Comparison of ENCODE assay signal across 8 cellular contexts in genomic region chr7:127588019-127588696, GRCh38. TPM values are rescaled to one million over a fixed set of nuclear protein-coding genes. Genes with fewer than 3 reads are reported as not detected.
DNase-seq lines count a peak whose midpoint lies in the region; TF ChIP-seq lines count a peak whose summit lies in the region.

TSS of gene ARF5 (plus strand) at chr7:127588411. CDS start at chr7:127588499, 88 bp downstream.

- 1% methylated on average over 44 to 77 of the region's 77 CpGs for WGBS in ovary, 3 donors
- WGBS in thymus = 1% methylated on average over 77 of the region's 77 CpGs

- CTCF ChIA-PET in HEK293T (lab: Yijun Ruan, JAX) = interaction anchor here (0.7 to 1.3 kb wide), 2 partner anchors 17 to 41 kb away, joined by 3 to 6 read pairs; no protein-coding TSS in a partner anchor

- H3K27ac ChIP-seq in ovary (peak within 1 kb of the TSS; percentile 86 to 87), thymus (ENCODE audit: low read depth) (peak within 1 kb of the TSS; percentile 44)

- H3K9me3 Mint-ChIP-seq in activated naive CD8-positive, alpha-beta T cell (ENCODE audit: low read depth) = no peaks in the 10 kb centered on the region
- H3K9me3 Mint-ChIP-seq in glutamatergic neuron (ENCODE audit: unreplicated experiment) = peaks cover 12% of the 10 kb centered on the region

- peaks cover 12% of the 10 kb centered on the region for H3K4me1 ChIP-seq in ovary (ENCODE audit: insufficient read depth)
- peaks cover 29% of the 10 kb centered on the region for H3K4me1 ChIP-seq in thymus (ENCODE audit: control insufficient read depth, insufficient read depth, low read length)

- peak within 1 kb of the TSS; percentile 89 for H3K27ac Mint-ChIP-seq in activated naive CD8-positive, alpha-beta T cell
- peak within 1 kb of the TSS; percentile 79 for H3K27ac Mint-ChIP-seq in glutamatergic neuron (ENCODE audit: unreplicated experiment)

- H3K36me3 Mint-ChIP-seq in activated naive CD8-positive, alpha-beta T cell = peaks cover 2% of the 10 kb centered on the region
- H3K36me3 Mint-ChIP-seq in glutamatergic neuron (ENCODE audit: unreplicated experiment) = no peaks in the 10 kb centered on the region

- H3K27me3 Mint-ChIP-seq in activated naive CD8-positive, alpha-beta T cell = no peaks in the 10 kb centered on the region
- peaks cover 8% of the 10 kb centered on the region for H3K27me3 Mint-ChIP-seq in glutamatergic neuron (ENCODE audit: unreplicated experiment)

- POLR2A ChIA-PET in HEK293T (lab: Yijun Ruan, JAX) = interaction anchor here (0.6 to 2.1 kb wide), 13 partner anchors 9 to 621 kb away, joined by 3 to 10 read pairs (median 3); no protein-coding TSS in a partner anchor

- H3K4me3 ChIP-seq in GM06990 (replicated peaks; ENCODE audit: low read depth, low read length) (peak within 1 kb of the TSS; percentile 89), ovary (peak within 1 kb of the TSS; percentile 93), thymus (ENCODE audit: low read length) (peak within 1 kb of the TSS; percentile 89)

- TF ChIP-seq CTCF in GM06990 (IDR thresholded peaks at IDR 0.05; ENCODE audit: insufficient read depth, low read length, poor library complexity, severe bottlenecking) (no peak), glutamatergic neuron (IDR thresholded peaks at IDR 0.05; ENCODE audit: partially characterized antibody, unreplicated experiment) (no peak), ovary (IDR thresholded peaks at IDR 0.05) (no peak)

- peaks cover 6% of the 10 kb centered on the region for H3K36me3 ChIP-seq in GM06990 (ENCODE audit: control insufficient read depth, insufficient read depth, low read length)
- H3K36me3 ChIP-seq in ovary = no peaks in the 10 kb centered on the region
- H3K36me3 ChIP-seq in thymus (ENCODE audit: control insufficient read depth, insufficient read depth) = peaks cover 14% of the 10 kb centered on the region

- intact Hi-C loops in ovary (cut with DNase I) = loop anchor here (5.0 to 10.0 kb wide), 4 partner anchors 64 to 196 kb away; partner anchors contain the start of genes SND1 (in 3 of the 4) and ZNF800 (in 2 of the 4)

- H3K27me3 ChIP-seq in GM06990 (replicated peaks; ENCODE audit: control insufficient read depth, insufficient read depth, low read length) = no peaks in the 10 kb centered on the region
- no peaks in the 10 kb centered on the region for H3K27me3 ChIP-seq in ovary
- no peaks in the 10 kb centered on the region for H3K27me3 ChIP-seq in thymus (ENCODE audit: control insufficient read depth, insufficient read depth)

- H3K9me3 ChIP-seq in ovary (no peaks in the 10 kb centered on the region), thymus (ENCODE audit: control insufficient read depth) (no peaks in the 10 kb centered on the region)

- TF ChIP-seq POLR2A in ovary (IDR thresholded peaks at IDR 0.05) = peak; percentile 57

- peak within 1 kb of the TSS; percentile 96 for H3K4me3 Mint-ChIP-seq in activated naive CD8-positive, alpha-beta T cell
- peak within 1 kb of the TSS; percentile 94 for H3K4me3 Mint-ChIP-seq in glutamatergic neuron (ENCODE audit: unreplicated experiment)

- H3K4me1 Mint-ChIP-seq in activated naive CD8-positive, alpha-beta T cell (ENCODE audit: low read depth) = peaks cover 49% of the 10 kb centered on the region
- peaks cover 15% of the 10 kb centered on the region for H3K4me1 Mint-ChIP-seq in glutamatergic neuron (ENCODE audit: low read depth, unreplicated experiment)

- DNase-seq in GM06990 (ENCODE audit: extremely low read depth, insufficient read length) (peak; percentile 87), HEK293T (ENCODE audit: extremely low spot score) (peak; percentile 92), NAMALWA (ENCODE audit: low spot score) (peak; percentile 92), SKM-1 treated with dmso at 0.1 percent for 144 hours (lab: John Stamatoyannopoulos, UW; ENCODE audit: unreplicated experiment) (peak; percentile 61), glutamatergic neuron (peak; percentile 93), ovary (peak; percentile 90 to 97 (median 95))

- no peak for TF ChIP-seq EP300 in ovary (IDR thresholded peaks at IDR 0.05)

TF ChIP-seq in HEK293T, 16 proteins besides CTCF, POLR2A, EP300 and RAD21:
- TF ChIP-seq FOXK2 (IDR thresholded peaks at IDR 0.05) = no peak
- no peak for TF ChIP-seq FOXM1 (IDR thresholded peaks at IDR 0.05; ENCODE audit: borderline replicate concordance)
- no peak; the same call in 1 of the 2 replicates for TF ChIP-seq ELF4 (IDR thresholded peaks at IDR 0.05)
- no peak for TF ChIP-seq TARDBP (IDR thresholded peaks at IDR 0.05)
- TF ChIP-seq ARNT (IDR thresholded peaks at IDR 0.05) = no peak
- no peak for TF ChIP-seq NFRKB (IDR thresholded peaks at IDR 0.05)
- TF ChIP-seq ZNF384 (IDR thresholded peaks at IDR 0.05) = no peak
- TF ChIP-seq PKNOX1 (IDR thresholded peaks at IDR 0.05) = no peak
- TF ChIP-seq SP1 (IDR thresholded peaks at IDR 0.05) = no peak
- TF ChIP-seq CTBP1 (IDR thresholded peaks at IDR 0.05; ENCODE audit: borderline replicate concordance) = no peak
- TF ChIP-seq HDGF (IDR thresholded peaks at IDR 0.05; ENCODE audit: borderline replicate concordance) = no peak
- no peak for TF ChIP-seq BHLHE40 (IDR thresholded peaks at IDR 0.05; ENCODE audit: borderline replicate concordance)
- no peak for TF ChIP-seq FOXA1 (IDR thresholded peaks at IDR 0.05)
- no peak for TF ChIP-seq L3MBTL2 (conservative IDR thresholded peaks at IDR 0.05)
- no peak for TF ChIP-seq LEF1 (IDR thresholded peaks at IDR 0.05; ENCODE audit: borderline replicate concordance)

RNA-seq across cellular contexts. Expression of gene ARF5, which starts in this region (rescaled TPM):
- 137 TPM for total RNA-seq in glutamatergic neuron (ENCODE audit: unreplicated experiment)
- 100 to 1,000 TPM in 3 of 7 donors, 10 to 100 TPM in 4; 87.8 to 132 (median 97.3) TPM for total RNA-seq in ovary
- polyA plus RNA-seq in ovary = 100 to 1,000 TPM; 133 to 147 TPM
- 205 TPM for polyA plus RNA-seq in thymus

Comparison
In these comparisons a context has a peak if more than half of its experiments do, and no peak if none do; other contexts are left out.
1. Peak in every context shown above with its lines: DNase-seq, H3K4me3 ChIP-seq and H3K27ac ChIP-seq.